In the genomic region with DNA sequence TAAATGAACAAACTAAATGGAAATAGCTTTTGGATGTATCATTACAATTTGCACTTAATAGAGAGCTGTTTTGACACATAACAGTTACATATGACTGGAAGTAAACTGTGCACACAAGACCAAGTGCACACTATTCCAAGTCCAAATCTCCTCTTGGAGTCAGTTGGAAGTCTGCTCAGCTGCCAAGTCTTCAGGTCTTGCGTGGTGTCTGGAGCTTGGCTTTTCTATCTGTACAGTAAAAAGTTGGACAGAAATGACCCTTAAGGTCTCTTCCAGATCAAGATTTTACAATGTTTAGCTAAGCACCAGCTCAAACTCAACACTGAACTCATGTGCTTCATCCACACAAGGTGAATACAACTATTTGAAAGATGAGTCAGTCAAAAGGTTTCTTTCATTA, we compare ENCODE assay signal across 1 cellular context.
TF ChIP-seq lines count a peak whose summit lies in the region.

No MANE protein-coding gene starts in this region.

TF ChIP-seq in GM23338, 12 proteins besides CTCF, POLR2A, EP300 and RAD21 (continued from another document):
- TF ChIP-seq, protein P1, sequence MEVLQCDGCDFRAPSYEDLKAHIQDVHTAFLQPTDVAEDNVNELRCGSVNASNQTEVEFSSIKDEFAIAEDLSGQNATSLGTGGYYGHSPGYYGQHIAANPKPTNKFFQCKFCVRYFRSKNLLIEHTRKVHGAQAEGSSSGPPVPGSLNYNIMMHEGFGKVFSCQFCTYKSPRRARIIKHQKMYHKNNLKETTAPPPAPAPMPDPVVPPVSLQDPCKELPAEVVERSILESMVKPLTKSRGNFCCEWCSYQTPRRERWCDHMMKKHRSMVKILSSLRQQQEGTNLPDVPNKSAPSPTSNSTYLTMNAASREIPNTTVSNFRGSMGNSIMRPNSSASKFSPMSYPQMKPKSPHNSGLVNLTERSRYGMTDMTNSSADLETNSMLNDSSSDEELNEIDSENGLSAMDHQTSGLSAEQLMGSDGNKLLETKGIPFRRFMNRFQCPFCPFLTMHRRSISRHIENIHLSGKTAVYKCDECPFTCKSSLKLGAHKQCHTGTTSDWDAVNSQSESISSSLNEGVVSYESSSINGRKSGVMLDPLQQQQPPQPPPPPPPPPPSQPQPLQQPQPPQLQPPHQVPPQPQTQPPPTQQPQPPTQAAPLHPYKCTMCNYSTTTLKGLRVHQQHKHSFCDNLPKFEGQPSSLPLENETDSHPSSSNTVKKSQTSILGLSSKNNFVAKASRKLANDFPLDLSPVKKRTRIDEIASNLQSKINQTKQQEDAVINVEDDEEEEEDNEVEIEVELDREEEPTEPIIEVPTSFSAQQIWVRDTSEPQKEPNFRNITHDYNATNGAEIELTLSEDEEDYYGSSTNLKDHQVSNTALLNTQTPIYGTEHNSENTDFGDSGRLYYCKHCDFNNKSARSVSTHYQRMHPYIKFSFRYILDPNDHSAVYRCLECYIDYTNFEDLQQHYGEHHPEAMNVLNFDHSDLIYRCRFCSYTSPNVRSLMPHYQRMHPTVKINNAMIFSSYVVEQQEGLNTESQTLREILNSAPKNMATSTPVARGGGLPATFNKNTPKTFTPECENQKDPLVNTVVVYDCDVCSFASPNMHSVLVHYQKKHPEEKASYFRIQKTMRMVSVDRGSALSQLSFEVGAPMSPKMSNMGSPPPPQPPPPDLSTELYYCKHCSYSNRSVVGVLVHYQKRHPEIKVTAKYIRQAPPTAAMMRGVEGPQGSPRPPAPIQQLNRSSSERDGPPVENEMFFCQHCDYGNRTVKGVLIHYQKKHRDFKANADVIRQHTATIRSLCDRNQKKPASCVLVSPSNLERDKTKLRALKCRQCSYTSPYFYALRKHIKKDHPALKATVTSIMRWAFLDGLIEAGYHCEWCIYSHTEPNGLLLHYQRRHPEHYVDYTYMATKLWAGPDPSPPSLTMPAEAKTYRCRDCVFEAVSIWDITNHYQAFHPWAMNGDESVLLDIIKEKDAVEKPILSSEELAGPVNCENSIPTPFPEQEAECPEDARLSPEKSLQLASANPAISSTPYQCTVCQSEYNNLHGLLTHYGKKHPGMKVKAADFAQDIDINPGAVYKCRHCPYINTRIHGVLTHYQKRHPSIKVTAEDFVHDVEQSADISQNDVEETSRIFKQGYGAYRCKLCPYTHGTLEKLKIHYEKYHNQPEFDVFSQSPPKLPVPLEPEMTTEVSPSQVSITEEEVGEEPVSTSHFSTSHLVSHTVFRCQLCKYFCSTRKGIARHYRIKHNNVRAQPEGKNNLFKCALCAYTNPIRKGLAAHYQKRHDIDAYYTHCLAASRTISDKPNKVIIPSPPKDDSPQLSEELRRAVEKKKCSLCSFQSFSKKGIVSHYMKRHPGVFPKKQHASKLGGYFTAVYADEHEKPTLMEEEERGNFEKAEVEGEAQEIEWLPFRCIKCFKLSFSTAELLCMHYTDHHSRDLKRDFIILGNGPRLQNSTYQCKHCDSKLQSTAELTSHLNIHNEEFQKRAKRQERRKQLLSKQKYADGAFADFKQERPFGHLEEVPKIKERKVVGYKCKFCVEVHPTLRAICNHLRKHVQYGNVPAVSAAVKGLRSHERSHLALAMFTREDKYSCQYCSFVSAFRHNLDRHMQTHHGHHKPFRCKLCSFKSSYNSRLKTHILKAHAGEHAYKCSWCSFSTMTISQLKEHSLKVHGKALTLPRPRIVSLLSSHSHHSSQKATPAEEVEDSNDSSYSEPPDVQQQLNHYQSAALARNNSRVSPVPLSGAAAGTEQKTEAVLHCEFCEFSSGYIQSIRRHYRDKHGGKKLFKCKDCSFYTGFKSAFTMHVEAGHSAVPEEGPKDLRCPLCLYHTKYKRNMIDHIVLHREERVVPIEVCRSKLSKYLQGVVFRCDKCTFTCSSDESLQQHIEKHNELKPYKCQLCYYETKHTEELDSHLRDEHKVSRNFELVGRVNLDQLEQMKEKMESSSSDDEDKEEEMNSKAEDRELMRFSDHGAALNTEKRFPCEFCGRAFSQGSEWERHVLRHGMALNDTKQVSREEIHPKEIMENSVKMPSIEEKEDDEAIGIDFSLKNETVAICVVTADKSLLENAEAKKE (CRISPR knock-in tag; IDR thresholded peaks at IDR 0.05): no peak
- TF ChIP-seq, protein P2, sequence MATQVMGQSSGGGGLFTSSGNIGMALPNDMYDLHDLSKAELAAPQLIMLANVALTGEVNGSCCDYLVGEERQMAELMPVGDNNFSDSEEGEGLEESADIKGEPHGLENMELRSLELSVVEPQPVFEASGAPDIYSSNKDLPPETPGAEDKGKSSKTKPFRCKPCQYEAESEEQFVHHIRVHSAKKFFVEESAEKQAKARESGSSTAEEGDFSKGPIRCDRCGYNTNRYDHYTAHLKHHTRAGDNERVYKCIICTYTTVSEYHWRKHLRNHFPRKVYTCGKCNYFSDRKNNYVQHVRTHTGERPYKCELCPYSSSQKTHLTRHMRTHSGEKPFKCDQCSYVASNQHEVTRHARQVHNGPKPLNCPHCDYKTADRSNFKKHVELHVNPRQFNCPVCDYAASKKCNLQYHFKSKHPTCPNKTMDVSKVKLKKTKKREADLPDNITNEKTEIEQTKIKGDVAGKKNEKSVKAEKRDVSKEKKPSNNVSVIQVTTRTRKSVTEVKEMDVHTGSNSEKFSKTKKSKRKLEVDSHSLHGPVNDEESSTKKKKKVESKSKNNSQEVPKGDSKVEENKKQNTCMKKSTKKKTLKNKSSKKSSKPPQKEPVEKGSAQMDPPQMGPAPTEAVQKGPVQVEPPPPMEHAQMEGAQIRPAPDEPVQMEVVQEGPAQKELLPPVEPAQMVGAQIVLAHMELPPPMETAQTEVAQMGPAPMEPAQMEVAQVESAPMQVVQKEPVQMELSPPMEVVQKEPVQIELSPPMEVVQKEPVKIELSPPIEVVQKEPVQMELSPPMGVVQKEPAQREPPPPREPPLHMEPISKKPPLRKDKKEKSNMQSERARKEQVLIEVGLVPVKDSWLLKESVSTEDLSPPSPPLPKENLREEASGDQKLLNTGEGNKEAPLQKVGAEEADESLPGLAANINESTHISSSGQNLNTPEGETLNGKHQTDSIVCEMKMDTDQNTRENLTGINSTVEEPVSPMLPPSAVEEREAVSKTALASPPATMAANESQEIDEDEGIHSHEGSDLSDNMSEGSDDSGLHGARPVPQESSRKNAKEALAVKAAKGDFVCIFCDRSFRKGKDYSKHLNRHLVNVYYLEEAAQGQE (IDR thresholded peaks at IDR 0.05; ENCODE audit: unreplicated experiment): no peak
- TF ChIP-seq STAT1 (IDR thresholded peaks at IDR 0.05; ENCODE audit: unreplicated experiment) (no peak), JUNB (IDR thresholded peaks at IDR 0.05; ENCODE audit: unreplicated experiment) (no peak)
